ENCODE assay signal across 8 cellular contexts in the genomic region with DNA sequence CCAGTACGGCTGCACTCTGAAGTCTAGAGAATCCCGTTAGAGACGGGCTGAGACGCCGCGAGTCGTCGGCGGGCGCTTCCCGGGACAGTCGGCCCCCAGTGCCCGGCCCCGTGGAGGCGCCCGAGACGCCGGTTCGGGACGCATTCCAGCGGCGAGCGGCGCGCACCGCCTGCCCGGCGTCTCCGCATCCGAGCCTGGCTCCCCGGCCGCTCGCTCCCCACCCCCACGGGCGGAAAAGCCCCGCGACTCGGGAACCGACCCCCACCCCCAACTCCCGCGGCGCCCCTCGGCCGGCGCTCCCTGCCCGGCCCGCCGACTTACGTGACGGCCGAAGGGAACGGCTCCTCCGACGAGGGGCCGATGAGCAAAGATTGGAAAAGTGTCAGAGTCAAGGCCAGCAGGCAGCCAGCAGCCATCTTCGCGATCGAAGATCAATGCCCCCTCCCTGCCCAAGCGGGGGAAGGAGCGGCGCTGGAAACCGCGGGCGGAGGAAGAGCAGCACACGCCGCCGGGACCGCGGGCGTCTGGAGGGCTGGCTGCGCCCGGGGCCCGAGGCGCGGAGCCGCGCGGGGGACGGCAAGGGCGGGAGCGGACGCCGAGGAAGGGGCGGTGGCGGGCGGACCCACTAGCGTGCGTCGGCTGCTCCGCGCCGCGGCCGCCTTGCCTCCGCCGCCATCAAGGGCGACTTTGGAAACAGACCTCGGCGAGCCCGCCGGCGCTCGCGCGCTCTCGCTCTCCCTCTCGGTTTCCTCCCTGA. TPM values are rescaled to one million over a fixed set of nuclear protein-coding genes. Genes with fewer than 3 reads are reported as not detected.
A peak's percentile ranks its signal among the peaks of the same experiment; 100 is the strongest.
DNase-seq lines count a peak whose midpoint lies in the region; ATAC-seq and TF ChIP-seq lines count a peak whose summit lies in the region.

A gene (minus strand): TSS at position 734 of the 757 bp plus-strand sequence.

- POLR2A ChIA-PET in SK-N-SH (lab: Yijun Ruan, JAX), result no interaction called here

- TF ChIP-seq EP300 in SK-N-SH (IDR thresholded peaks at IDR 0.05; ENCODE audit: borderline replicate concordance in 1 of 2, low read depth in 1 of 2, low read length in 1 of 2), result no peak
- TF ChIP-seq EP300 in tibial nerve (IDR thresholded peaks at IDR 0.05), result peak in 1 of 2 donors; percentile 9

- H4K20me1 ChIP-seq in SK-N-SH (ENCODE audit: insufficient read depth), result peaks cover 6% of the 10 kb centered on the region; the same call in 1 of the 2 replicates

- TF ChIP-seq RAD21 in SK-N-SH (IDR thresholded peaks at IDR 0.05; ENCODE audit: low read length), result no peak

- H3K9ac ChIP-seq in SK-N-SH, result peak within 1 kb of the TSS; percentile 88

- ATAC-seq in mucosa of descending colon (peak; percentile 59), HG03025 (IDR thresholded peaks at IDR 0.05; ENCODE audit: low FRiP score, unreplicated experiment) (no peak)

- TF ChIP-seq CTCF in SK-N-SH (IDR thresholded peaks at IDR 0.05) (no peak; the same call in none of the 2 replicates), mucosa of descending colon (IDR thresholded peaks at IDR 0.05) (no peak), tibial nerve (IDR thresholded peaks at IDR 0.05) (no peak)

- CTCF ChIA-PET in SK-N-SH (lab: Yijun Ruan, JAX), result interaction anchor here (0.7 to 2.6 kb wide), 5 partner anchors 38 to 210 kb away, joined by 3 to 7 read pairs (median 4); no protein-coding TSS in a partner anchor

- peaks cover 40% of the 10 kb centered on the region for H3K79me2 ChIP-seq in SK-N-SH (ENCODE audit: insufficient read depth)

- H3K9me3 ChIP-seq in SK-N-SH, result no peaks in the 10 kb centered on the region
- no peaks in the 10 kb centered on the region for H3K9me3 ChIP-seq in esophagus (ENCODE audit: control insufficient read depth in 2 of 2, insufficient read depth in 1 of 2, low read depth in 1 of 2, low read length in 1 of 2)
- H3K9me3 ChIP-seq in mucosa of descending colon, result no peaks in the 10 kb centered on the region
- no peaks in the 10 kb centered on the region for H3K9me3 ChIP-seq in tibial nerve

- no peaks in the 10 kb centered on the region for H3K9me2 ChIP-seq in SK-N-SH

- H3K4me3 ChIP-seq in H7 (ENCODE audit: insufficient read depth, low read depth, low read length), result peak within 1 kb of the TSS; percentile 53
- H3K4me3 ChIP-seq in SK-N-SH (ENCODE audit: low read depth in 2 of 2, low read length in 1 of 2), result peak within 1 kb of the TSS; percentile 89 to 100
- peak within 1 kb of the TSS; percentile 58 to 72 for H3K4me3 ChIP-seq in esophagus (ENCODE audit: low read depth in 1 of 2, low read length in 2 of 2)
- peak within 1 kb of the TSS; percentile 20 for H3K4me3 ChIP-seq in mucosa of descending colon
- H3K4me3 ChIP-seq in tibial nerve, result peak within 1 kb of the TSS; percentile 64 to 86 (median 72)

- DNase-seq in COLO668 (lab: John Stamatoyannopoulos, UW; ENCODE audit: unreplicated experiment) (peak; percentile 86), H7 (peak; percentile 70), SK-N-SH (peak; percentile 86), mucosa of descending colon (peak in 2 of 3 donors; percentile 3 to 36), tibial nerve (ENCODE audit: low spot score in 2 of 2) (no peak), OCI-M2 (lab: John Stamatoyannopoulos, UW; ENCODE audit: unreplicated experiment) (no peak)

- 2% methylated on average over 32 of the region's 107 CpGs for WGBS in SK-N-SH (ENCODE audit: low lambda C conversion rate)
- 1% methylated on average over 92 to 107 of the region's 107 CpGs for whole genome bisulfite sequencing in esophagus, 2 donors
- WGBS in tibial nerve, 2 donors, result 1% methylated on average over 19 to 49 of the region's 107 CpGs

- peak within 1 kb of the TSS; percentile 81 to 99 for H3K27ac ChIP-seq in SK-N-SH (ENCODE audit: low read depth in 2 of 2, low read length in 1 of 2)
- H3K27ac ChIP-seq in esophagus (ENCODE audit: low read depth in 2 of 2, low read length in 1 of 2), result peak within 1 kb of the TSS; percentile 65 to 83
- H3K27ac ChIP-seq in tibial nerve, result peak within 1 kb of the TSS; percentile 82 to 89 (median 83)

- peak within 1 kb of the TSS; percentile 95 for H2AFZ ChIP-seq in SK-N-SH (ENCODE audit: low read depth)

- H3K27me3 ChIP-seq in H7 (ENCODE audit: control insufficient read depth, insufficient read depth, low read length) (peaks cover 3% of the 10 kb centered on the region; the same call in 1 of the 2 replicates), SK-N-SH (ENCODE audit: insufficient read depth) (no peaks in the 10 kb centered on the region), esophagus (ENCODE audit: control insufficient read depth in 1 of 2, insufficient read depth in 2 of 2, low read length in 2 of 2) (no peaks in the 10 kb centered on the region), tibial nerve (no peaks in the 10 kb centered on the region)

- peaks cover 8 to 37% of the 10 kb centered on the region in 2 experiments; a peak in 3 of 4 replicates for H3K4me1 ChIP-seq in SK-N-SH (ENCODE audit: control insufficient read depth in 1 of 2, insufficient read depth in 2 of 2, low read depth in 1 of 2, low read length in 1 of 2)
- H3K4me1 ChIP-seq in esophagus (ENCODE audit: control insufficient read depth in 2 of 2, insufficient read depth in 2 of 2, low read length in 1 of 2), result peaks cover 2 to 3% of the 10 kb centered on the region in 2 donors
- H3K4me1 ChIP-seq in mucosa of descending colon (ENCODE audit: low read depth), result no peaks in the 10 kb centered on the region
- H3K4me1 ChIP-seq in tibial nerve, result peaks cover 0 to 24% (median 0%) of the 10 kb centered on the region in 4 donors

- intact Hi-C loops in mucosa of descending colon (cut with DNase I, micrococcal nuclease), result no loop called here

- TF ChIP-seq POLR2A in tibial nerve (IDR thresholded peaks at IDR 0.05), result no peak

- H3F3A ChIP-seq in SK-N-SH (replicated peaks; ENCODE audit: insufficient read depth), result peaks cover 6% of the 10 kb centered on the region

- H3K36me3 ChIP-seq in H7 (replicated peaks; ENCODE audit: control insufficient read depth, insufficient read depth, low read length), result no peaks in the 10 kb centered on the region
- H3K36me3 ChIP-seq in SK-N-SH (replicated peaks in 1 of 2; ENCODE audit: control insufficient read depth in 1 of 2, insufficient read depth in 2 of 2, low read length in 1 of 2), result no peaks in the 10 kb centered on the region
- no peaks in the 10 kb centered on the region for H3K36me3 ChIP-seq in esophagus (ENCODE audit: control insufficient read depth in 2 of 2, insufficient read depth in 2 of 2, low read length in 1 of 2)
- no peaks in the 10 kb centered on the region for H3K36me3 ChIP-seq in mucosa of descending colon (ENCODE audit: low read depth)
- H3K36me3 ChIP-seq in tibial nerve, result no peaks in the 10 kb centered on the region

- peak within 1 kb of the TSS; percentile 90 for H3K4me2 ChIP-seq in SK-N-SH

TF ChIP-seq in SK-N-SH, 30 proteins besides CTCF, POLR2A, EP300 and RAD21 (continues in another document):
- TF ChIP-seq, protein P1, sequence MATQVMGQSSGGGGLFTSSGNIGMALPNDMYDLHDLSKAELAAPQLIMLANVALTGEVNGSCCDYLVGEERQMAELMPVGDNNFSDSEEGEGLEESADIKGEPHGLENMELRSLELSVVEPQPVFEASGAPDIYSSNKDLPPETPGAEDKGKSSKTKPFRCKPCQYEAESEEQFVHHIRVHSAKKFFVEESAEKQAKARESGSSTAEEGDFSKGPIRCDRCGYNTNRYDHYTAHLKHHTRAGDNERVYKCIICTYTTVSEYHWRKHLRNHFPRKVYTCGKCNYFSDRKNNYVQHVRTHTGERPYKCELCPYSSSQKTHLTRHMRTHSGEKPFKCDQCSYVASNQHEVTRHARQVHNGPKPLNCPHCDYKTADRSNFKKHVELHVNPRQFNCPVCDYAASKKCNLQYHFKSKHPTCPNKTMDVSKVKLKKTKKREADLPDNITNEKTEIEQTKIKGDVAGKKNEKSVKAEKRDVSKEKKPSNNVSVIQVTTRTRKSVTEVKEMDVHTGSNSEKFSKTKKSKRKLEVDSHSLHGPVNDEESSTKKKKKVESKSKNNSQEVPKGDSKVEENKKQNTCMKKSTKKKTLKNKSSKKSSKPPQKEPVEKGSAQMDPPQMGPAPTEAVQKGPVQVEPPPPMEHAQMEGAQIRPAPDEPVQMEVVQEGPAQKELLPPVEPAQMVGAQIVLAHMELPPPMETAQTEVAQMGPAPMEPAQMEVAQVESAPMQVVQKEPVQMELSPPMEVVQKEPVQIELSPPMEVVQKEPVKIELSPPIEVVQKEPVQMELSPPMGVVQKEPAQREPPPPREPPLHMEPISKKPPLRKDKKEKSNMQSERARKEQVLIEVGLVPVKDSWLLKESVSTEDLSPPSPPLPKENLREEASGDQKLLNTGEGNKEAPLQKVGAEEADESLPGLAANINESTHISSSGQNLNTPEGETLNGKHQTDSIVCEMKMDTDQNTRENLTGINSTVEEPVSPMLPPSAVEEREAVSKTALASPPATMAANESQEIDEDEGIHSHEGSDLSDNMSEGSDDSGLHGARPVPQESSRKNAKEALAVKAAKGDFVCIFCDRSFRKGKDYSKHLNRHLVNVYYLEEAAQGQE (IDR thresholded peaks at IDR 0.05; ENCODE audit: low read depth, low read length), result peak; percentile 60; the same call in 1 of the 2 replicates
- TF ChIP-seq TAF1 (IDR thresholded peaks at IDR 0.05; ENCODE audit: borderline replicate concordance, low read depth, low read length) (peak; percentile 10; the same call in 1 of the 2 replicates), YY1 (IDR thresholded peaks at IDR 0.05; ENCODE audit: low read depth) (peak; percentile 80), POLR2AphosphoS5 (IDR thresholded peaks at IDR 0.05; ENCODE audit: low read depth, low read length) (peak; percentile 67), RCOR1 (IDR thresholded peaks at IDR 0.05; ENCODE audit: low read length) (no peak), FOSL2 (IDR thresholded peaks at IDR 0.05; ENCODE audit: borderline replicate concordance, low read depth) (no peak), CHD2 (IDR thresholded peaks at IDR 0.05; ENCODE audit: low read length, partially characterized antibody) (no peak), MEF2A (IDR thresholded peaks at IDR 0.05; ENCODE audit: borderline replicate concordance, low read depth) (no peak), RXRA (IDR thresholded peaks at IDR 0.05; ENCODE audit: borderline replicate concordance, low read depth) (no peak)
- TF ChIP-seq, protein P2, sequence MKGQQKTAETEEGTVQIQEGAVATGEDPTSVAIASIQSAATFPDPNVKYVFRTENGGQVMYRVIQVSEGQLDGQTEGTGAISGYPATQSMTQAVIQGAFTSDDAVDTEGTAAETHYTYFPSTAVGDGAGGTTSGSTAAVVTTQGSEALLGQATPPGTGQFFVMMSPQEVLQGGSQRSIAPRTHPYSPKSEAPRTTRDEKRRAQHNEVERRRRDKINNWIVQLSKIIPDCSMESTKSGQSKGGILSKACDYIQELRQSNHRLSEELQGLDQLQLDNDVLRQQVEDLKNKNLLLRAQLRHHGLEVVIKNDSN (IDR thresholded peaks at IDR 0.05; ENCODE audit: borderline replicate concordance, low read depth), result no peak

RNA-seq across cellular contexts. Expression of the gene that starts here (rescaled TPM):
- 9.1 and 14.9 TPM in 2 replicates for total RNA-seq in H7 (2014; rRNA removed; shearing (Covaris generic))
- 3.4 and 4.8 TPM in 2 replicates for polyA plus RNA-seq in SK-N-SH (2012; rRNA removed)
- polyA plus RNA-seq in SK-N-SH (2012; cell fraction: cytosol; rRNA removed), result 6.3 and 6.9 TPM in 2 replicates
- 3.0 and 7.5 TPM in 2 replicates for polyA plus RNA-seq in SK-N-SH (2012; cell fraction: nucleus; rRNA removed)
- polyA plus RNA-seq in esophagus, result 1 to 10 TPM in 1 of 2 donors, under 1 TPM in 1; 0.90 to 1.3 TPM
- 10 to 100 TPM in 1 of 3 donors, 1 to 10 TPM in 2; 3.9 to 44.1 (median 6.9) TPM for total RNA-seq in mucosa of descending colon
- total RNA-seq in tibial nerve, result 10 to 100 TPM; 17.7 to 22.0 (median 18.4) TPM

Comparison
In these comparisons a context has a peak if more than half of its experiments do, and no peak if none do; other contexts are left out.
1. DNase-seq: peak in COLO668 (single experiment), H7 (single experiment), SK-N-SH (single experiment) and mucosa of descending colon (2 of 3); none in tibial nerve (0 of 2) and OCI-M2 (single experiment).
2. H3K4me3 ChIP-seq: peak in every context shown above with its lines; median percentile 94 in SK-N-SH; 72 in tibial nerve; 65 in esophagus; 53 in H7; 20 in mucosa of descending colon.
3. Peak in every context shown above with its lines, with median percentiles within 50 percentile points of each other: H3K27ac ChIP-seq.